2 cellular contexts compared by ENCODE assay signal in the genomic region with DNA sequence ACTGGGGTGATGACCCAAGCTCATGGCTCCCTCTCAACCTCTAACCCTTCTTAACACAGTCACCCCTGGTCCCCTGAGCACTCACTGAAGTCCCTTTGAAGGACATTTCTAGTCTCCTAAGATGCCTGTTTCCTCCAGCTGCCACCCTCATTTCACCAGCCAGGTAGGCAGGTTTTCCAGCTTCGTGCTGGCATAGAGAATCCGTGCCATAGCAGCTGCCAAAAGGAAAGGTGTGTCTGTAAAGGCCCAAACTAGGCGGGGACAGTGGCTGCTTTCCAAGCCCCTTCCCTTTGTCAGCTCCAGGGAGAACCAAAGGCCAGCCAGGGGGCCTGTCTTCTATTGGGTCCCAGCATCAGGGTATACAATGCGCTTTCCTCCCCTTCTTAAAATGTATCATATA. TPM values are rescaled to one million over a fixed set of nuclear protein-coding genes. Genes with fewer than 3 reads are reported as not detected.
"Had no signal": no experiment of that assay in that cellular context is flagged by ENCODE, and none has a peak within 500 bp of the region (broad histone marks: within the 10 kb centered on the region; RNA-seq: fewer than 3 reads in every experiment).

No MANE protein-coding gene starts in this region.

RNA-seq across cellular contexts. Expression of a gene that starts 36.9 kb away (rescaled TPM):
- total RNA-seq: bronchial epithelial cell, Right ventricle myocardium superior had no signal
